In the genomic region with DNA sequence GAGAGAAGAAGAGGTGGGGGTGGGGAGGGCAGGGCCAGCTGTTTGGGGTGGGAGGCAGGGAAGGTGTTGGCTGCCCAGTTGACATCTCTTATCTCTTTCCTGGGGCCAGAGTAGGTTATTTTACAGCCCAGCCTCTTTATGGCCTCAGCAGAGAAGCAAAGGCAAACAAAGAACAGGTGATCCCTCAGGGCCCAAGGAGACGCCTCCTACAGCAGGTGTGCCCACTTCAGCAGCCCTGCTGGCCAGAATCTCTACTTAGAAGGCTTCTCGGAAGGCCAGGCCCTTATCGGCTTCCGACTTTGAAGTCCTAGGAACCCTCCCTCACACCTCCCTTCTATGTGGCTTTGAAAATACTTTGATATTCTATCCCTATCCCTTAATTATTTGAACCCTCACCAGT, we compare ENCODE assay signal across 15 cellular contexts. TPM values are rescaled to one million over a fixed set of nuclear protein-coding genes. Genes with fewer than 3 reads are reported as not detected.
"Had no signal": no experiment of that assay in that cellular context is flagged by ENCODE, and none has a peak within 500 bp of the region (broad histone marks: within the 10 kb centered on the region; RNA-seq: fewer than 3 reads in every experiment).

No MANE protein-coding gene starts in this region.

RNA-seq across cellular contexts. Expression of a gene that starts 8.0 kb away (rescaled TPM):
- total RNA-seq: activated CD4-positive, alpha-beta memory T cell treated with anti-CD3 and anti-CD28 coated beads, Interleukin-2, amount 10 ng/mL, durations not matched to agents 7 days and 5 days; activated CD4-positive, alpha-beta T cell treated with anti-CD3 and anti-CD28 coated beads for 36 hours; activated CD4-positive, alpha-beta T cell treated with anti-CD3 and anti-CD28 coated beads, Interleukin-2, amount 10 ng/mL, durations not matched to agents 7 days and 5 days; activated CD8-positive, alpha-beta memory T cell treated with anti-CD3 and anti-CD28 coated beads, Interleukin-2, amount 10 ng/mL, durations not matched to agents 7 days and 5 days; activated CD8-positive, alpha-beta T cell treated with anti-CD3 and anti-CD28 coated beads, Interleukin-2, amount 10 ng/mL, durations not matched to agents 7 days and 5 days; activated naive CD8-positive, alpha-beta T cell treated with anti-CD3 and anti-CD28 coated beads, Interleukin-2, amount 10 ng/mL, durations not matched to agents 7 days and 5 days; activated T-helper 2 cell treated with anti-CD3 and anti-CD28 coated beads, Interferon-gamma antibody, Interleukin-2, Interleukin-4, amounts not matched to agents 10 μg/mL and 5 μg/mL and 100 μg/mL, durations not matched to agents 14 hours and 24 hours and 36 hours; ascending aorta; breast epithelium; cardiac septum; T-cell; T-helper 1 cell treated with Interleukin-12 subunit alpha and Interleukin-12 subunit beta and Interleukin-4 antibody, amounts not matched to agents 30 ng/mL and 1 ng/mL, for 36 hours; T-helper 17 cell; T-helper 2 cell treated with Interferon-gamma antibody and Interleukin-4, amounts not matched to agents 100 ng/mL and 5 ng/mL, for 36 hours; WTC11 had no signal
